8 cellular contexts compared by ENCODE assay signal in genomic region chr12:55966408-55967281, GRCh38. TPM values are rescaled to one million over a fixed set of nuclear protein-coding genes. Genes with fewer than 3 reads are reported as not detected.
DNase-seq lines count a peak whose midpoint lies in the region; ATAC-seq and TF ChIP-seq lines count a peak whose summit lies in the region.

Gene CDK2 (plus strand): TSS chr12:55966830. CDS start chr12:55967009, 179 bp downstream.

- DNase-seq in Ammon's horn (ENCODE audit: low spot score) (peak; percentile 86), NCI-H510A (lab: John Stamatoyannopoulos, UW) (peak; percentile 86), chondrocyte (ENCODE audit: low spot score) (peak; percentile 94), kidney tubule cell (ENCODE audit: low spot score) (peak; percentile 85)
- DNase-seq in activated CD4-positive, alpha-beta T cell treated with anti-CD3 and anti-CD28 coated beads for 24 hours (ENCODE audit: low read depth in 2 of 2): peak; percentile 87 to 94
- DNase-seq in stimulated activated CD4-positive, alpha-beta T cell treated with anti-CD3 and anti-CD28 coated beads, Interleukin-1b, Interleukin-23, amount 100 ng/mL, for 1 hour (ENCODE audit: low read depth in 2 of 2): peak; percentile 64 to 87

- H3K9me3 Mint-ChIP-seq in chondrocyte (ENCODE audit: low read depth): no peaks in the 10 kb centered on the region

- TF ChIP-seq CTCF in chondrocyte (IDR thresholded peaks at IDR 0.05): no peak

- H3K4me1 Mint-ChIP-seq in chondrocyte (ENCODE audit: low read depth): peaks cover 27% of the 10 kb centered on the region

- peaks cover 1% of the 10 kb centered on the region for H3K36me3 Mint-ChIP-seq in chondrocyte (ENCODE audit: low read depth)

- ATAC-seq in GM19035 (IDR thresholded peaks at IDR 0.05; ENCODE audit: unreplicated experiment) (peak; percentile 93), HG03342 (IDR thresholded peaks at IDR 0.05; ENCODE audit: unreplicated experiment) (peak; percentile 95)

- H3K4me3 Mint-ChIP-seq in chondrocyte (ENCODE audit: unreplicated experiment): peak within 1 kb of the TSS; percentile 87

- H3K27me3 Mint-ChIP-seq in chondrocyte (ENCODE audit: low read depth): no peaks in the 10 kb centered on the region

- peak within 1 kb of the TSS; percentile 90 for H3K27ac Mint-ChIP-seq in chondrocyte (ENCODE audit: unreplicated experiment)

RNA-seq across cellular contexts. Expression of gene CDK2, which starts in this region (rescaled TPM):
- total RNA-seq in chondrocyte: 25.5 to 41.4 TPM (median 26.1 TPM) in 3 replicates

Comparison
In these comparisons a context has a peak if more than half of its experiments do, and no peak if none do; other contexts are left out.
1. Peak in every context shown above with its lines: DNase-seq and ATAC-seq.